ENCODE assay signal across 10 cellular contexts in genomic region chr3:183554377-183554776, GRCh38. TPM values are rescaled to one million over a fixed set of nuclear protein-coding genes. Genes with fewer than 3 reads are reported as not detected.
DNase-seq lines count a peak whose midpoint lies in the region; ATAC-seq and TF ChIP-seq lines count a peak whose summit lies in the region.
"Had no signal": no experiment of that assay in that cellular context is flagged by ENCODE, and none has a peak within 500 bp of the region (broad histone marks: within the 10 kb centered on the region; RNA-seq: fewer than 3 reads in every experiment).

No MANE protein-coding gene starts in this region.

- peak overlapping the region; percentile 100 for H3K4me3 Mint-ChIP-seq in activated CD4-positive, alpha-beta memory T cell treated with anti-CD3 and anti-CD28 coated beads, Interleukin-2, amount 10 ng/mL, durations not matched to agents 7 days and 5 days
- no peak overlapping the region for H3K4me3 Mint-ChIP-seq in nephron

- H3K9me3 Mint-ChIP-seq in activated CD4-positive, alpha-beta memory T cell treated with anti-CD3 and anti-CD28 coated beads, Interleukin-2, amount 10 ng/mL, durations not matched to agents 7 days and 5 days = no peaks in the 10 kb centered on the region
- H3K9me3 Mint-ChIP-seq in nephron = no peaks in the 10 kb centered on the region

- peak overlapping the region; percentile 98 for H3K27ac Mint-ChIP-seq in activated CD4-positive, alpha-beta memory T cell treated with anti-CD3 and anti-CD28 coated beads, Interleukin-2, amount 10 ng/mL, durations not matched to agents 7 days and 5 days
- peak overlapping the region in 2 of 3 experiments; percentile 8 to 22 for H3K27ac Mint-ChIP-seq in nephron

- peaks cover 59% of the 10 kb centered on the region for H3K4me1 Mint-ChIP-seq in activated CD4-positive, alpha-beta memory T cell treated with anti-CD3 and anti-CD28 coated beads, Interleukin-2, amount 10 ng/mL, durations not matched to agents 7 days and 5 days
- no peaks in the 10 kb centered on the region for H3K4me1 Mint-ChIP-seq in nephron

- H3K36me3 Mint-ChIP-seq in activated CD4-positive, alpha-beta memory T cell treated with anti-CD3 and anti-CD28 coated beads, Interleukin-2, amount 10 ng/mL, durations not matched to agents 7 days and 5 days (ENCODE audit: low read depth) = peaks cover 38% of the 10 kb centered on the region
- H3K36me3 Mint-ChIP-seq in nephron (ENCODE audit: low read depth) = no peaks in the 10 kb centered on the region

- H3K27me3 Mint-ChIP-seq in activated CD4-positive, alpha-beta memory T cell treated with anti-CD3 and anti-CD28 coated beads, Interleukin-2, amount 10 ng/mL, durations not matched to agents 7 days and 5 days = no peaks in the 10 kb centered on the region
- H3K27me3 Mint-ChIP-seq in nephron (ENCODE audit: low read depth) = no peaks in the 10 kb centered on the region

- TF ChIP-seq CTCF in nephron (IDR thresholded peaks at IDR 0.05; ENCODE audit: unreplicated experiment in 3 of 3) = no peak
- no peak for TF ChIP-seq CTCF in foreskin fibroblast (IDR thresholded peaks at IDR 0.05; ENCODE audit: low read depth, low read length)

- H3K4me3 ChIP-seq in foreskin fibroblast (ENCODE audit: low read depth in 1 of 2, low read length in 2 of 2) = no peak overlapping the region
- H3K4me3 ChIP-seq: body of pancreas had no signal

- POLR2A ChIA-PET in activated CD4-positive, alpha-beta memory T cell treated with anti-CD3 and anti-CD28 coated beads, Interleukin-2, amount 10 ng/mL, durations not matched to agents 7 days and 5 days (lab: Charles Lee) = interaction anchor here (4.7 kb wide), 1 partner anchor 81 kb away, joined by 34 read pairs; the partner anchor contains the start of gene KLHL24

- CTCF ChIA-PET in activated CD4-positive, alpha-beta memory T cell treated with anti-CD3 and anti-CD28 coated beads, Interleukin-2, amount 10 ng/mL, durations not matched to agents 7 days and 5 days (lab: Charles Lee) = no interaction called here

- no peak for DNase-seq in activated CD4-positive, alpha-beta memory T cell treated with anti-CD3 and anti-CD28 coated beads, Interleukin-2, amount 10 ng/mL, durations not matched to agents 7 days and 5 days
- no peak for DNase-seq in NCI-H1105 (lab: John Stamatoyannopoulos, UW)
- DNase-seq in germinal center (ENCODE audit: low spot score) = no peak
- no peak for DNase-seq in foreskin fibroblast
- no peak for DNase-seq in DMS53 (lab: John Stamatoyannopoulos, UW)
- DNase-seq: NCI-H2227 treated with DMSO at 0.1 percent for 48 hours had no signal

- ATAC-seq in GM18502 (IDR thresholded peaks at IDR 0.05; ENCODE audit: poor library complexity, unreplicated experiment) (peak; percentile 46), HG02852 (IDR thresholded peaks at IDR 0.05; ENCODE audit: unreplicated experiment) (peak; percentile 40)
- ATAC-seq: body of pancreas had no signal

RNA-seq across cellular contexts. Expression of gene KLHL6, which starts 1.1 kb away (rescaled TPM):
- total RNA-seq in activated CD4-positive, alpha-beta memory T cell treated with anti-CD3 and anti-CD28 coated beads, Interleukin-2, amount 10 ng/mL, durations not matched to agents 7 days and 5 days = 10 to 100 TPM; 47.1 to 48.6 TPM
